In the genomic region with DNA sequence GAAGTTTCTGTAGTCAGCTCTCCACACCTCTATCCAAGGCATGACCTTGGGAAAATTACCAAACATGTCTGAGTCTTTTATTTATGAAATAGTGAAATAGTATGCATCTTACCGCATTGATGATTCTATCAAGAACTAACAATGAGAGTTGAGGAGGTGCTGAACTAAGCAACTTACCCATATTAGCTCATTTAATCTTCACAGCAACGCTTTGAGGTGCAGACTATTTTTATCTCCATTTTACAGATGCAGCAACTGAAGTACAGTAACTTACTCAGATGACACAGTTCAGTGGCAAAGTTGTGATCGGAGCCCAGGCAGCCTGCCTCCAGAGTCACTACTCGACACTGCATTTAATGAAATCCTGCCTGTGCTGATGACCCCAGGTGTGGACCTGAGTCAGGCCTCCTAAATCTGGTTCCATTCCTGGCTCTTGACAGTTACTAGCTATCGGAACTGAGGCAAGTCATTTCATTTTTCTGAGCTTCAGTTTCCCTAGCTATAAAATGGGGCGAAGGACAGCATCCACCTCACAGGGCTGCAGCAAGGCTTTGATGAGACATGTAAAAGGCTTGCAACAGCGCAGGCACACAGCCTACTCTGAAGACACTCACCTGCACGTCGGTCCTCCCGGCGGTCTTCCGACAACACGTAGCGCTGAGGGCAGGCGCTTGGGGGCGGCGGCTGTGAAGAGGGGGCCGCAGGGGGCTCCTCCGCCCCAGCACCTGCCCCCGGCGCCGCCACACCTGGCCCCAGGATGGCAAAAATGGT, we compare ENCODE assay signal across 9 cellular contexts. TPM values are rescaled to one million over a fixed set of nuclear protein-coding genes. Genes with fewer than 3 reads are reported as not detected.
DNase-seq lines count a peak whose midpoint lies in the region; ATAC-seq and TF ChIP-seq lines count a peak whose summit lies in the region.
"Had no signal": no experiment of that assay in that cellular context is flagged by ENCODE, and none has a peak within 500 bp of the region (broad histone marks: within the 10 kb centered on the region; RNA-seq: fewer than 3 reads in every experiment).

No MANE protein-coding gene starts in this region.

- H3K36me3 ChIP-seq in BE2C (peaks cover 17% of the 10 kb centered on the region), Loucy (ENCODE audit: insufficient read depth, low read length) (no peaks in the 10 kb centered on the region; the same call in 1 of the 2 replicates)

- H3K4me2 ChIP-seq in Loucy (ENCODE audit: low read depth, low read length, poor library complexity, severe bottlenecking), result peak overlapping the region; percentile 85

- peaks cover 5 to 26% (median 23%) of the 10 kb centered on the region in 4 donors for H3K4me1 Mint-ChIP-seq in naive thymus-derived CD8-positive, alpha-beta T cell

- H3K4me1 ChIP-seq in BE2C (no peaks in the 10 kb centered on the region), Loucy (ENCODE audit: insufficient read depth, low read length, poor library complexity, severe bottlenecking) (peaks cover 5% of the 10 kb centered on the region)

- no peaks in the 10 kb centered on the region for H3F3A ChIP-seq in Loucy (ENCODE audit: low read depth)

- peak overlapping the region; percentile 33 to 95 (median 59) for H3K4me3 Mint-ChIP-seq in naive thymus-derived CD8-positive, alpha-beta T cell

- no peaks in the 10 kb centered on the region for H3K9me2 ChIP-seq in Loucy (replicated peaks; ENCODE audit: low read depth, low read length)

- H4K20me1 ChIP-seq in Loucy (ENCODE audit: insufficient read depth, low read length, poor library complexity, severe bottlenecking), result peaks cover 4% of the 10 kb centered on the region

- no peak overlapping the region for H2AFZ ChIP-seq in Loucy (ENCODE audit: low read length)

- TF ChIP-seq CTCF in BE2C (IDR thresholded peaks at IDR 0.05; ENCODE audit: low read depth, low read length), result no peak
- TF ChIP-seq CTCF in Loucy (conservative IDR thresholded peaks at IDR 0.05; ENCODE audit: low read length), result no peak
- TF ChIP-seq CTCF in choroid plexus epithelial cell (conservative IDR thresholded peaks at IDR 0.05; ENCODE audit: low read depth, low read length), result no peak

- H3K9me3 ChIP-seq in BE2C, result no peaks in the 10 kb centered on the region
- no peaks in the 10 kb centered on the region for H3K9me3 ChIP-seq in Loucy (ENCODE audit: insufficient read depth, low read depth, low read length)

- no peaks in the 10 kb centered on the region for H3K9me3 Mint-ChIP-seq in naive thymus-derived CD8-positive, alpha-beta T cell

- peak overlapping the region in 3 of 10 donors; percentile 10 to 25 (median 24) for H3K27ac Mint-ChIP-seq in naive thymus-derived CD8-positive, alpha-beta T cell

- no peaks in the 10 kb centered on the region for H3K27me3 ChIP-seq in BE2C
- no peaks in the 10 kb centered on the region for H3K27me3 ChIP-seq in Loucy (ENCODE audit: insufficient read depth, low read length, poor library complexity, severe bottlenecking)

- POLR2A ChIA-PET in naive thymus-derived CD8-positive, alpha-beta T cell (lab: Charles Lee), result interaction anchor here (0.6 to 4.1 kb wide), 3 partner anchors 14 to 422 kb away, joined by 3 to 46 read pairs (median 10); partner anchors contain the start of gene IRF2BP1

- no peaks in the 10 kb centered on the region for H3K27me3 Mint-ChIP-seq in naive thymus-derived CD8-positive, alpha-beta T cell

- DNase-seq in BE2C (no peak), choroid plexus epithelial cell (ENCODE audit: low read depth) (no peak), glomerular visceral epithelial cell (ENCODE audit: extremely low spot score) (no peak), NCI-H1417 treated with DMSO at 0.1 percent for 48 hours (lab: John Stamatoyannopoulos, UW) (no peak)
- no peak for DNase-seq in naive thymus-derived CD8-positive, alpha-beta T cell
- DNase-seq: NCI-H510A treated with DMSO at 0.1 percent for 48 hours had no signal

- peaks cover 27% of the 10 kb centered on the region for H3K79me2 ChIP-seq in Loucy (ENCODE audit: insufficient read depth, low read length)

- H3K4me3 ChIP-seq in BE2C (ENCODE audit: low read depth, low read length), result peak overlapping the region; percentile 39
- peak overlapping the region; percentile 99 for H3K4me3 ChIP-seq in Loucy (ENCODE audit: low read length, poor library complexity, severe bottlenecking)
- H3K4me3 ChIP-seq in choroid plexus epithelial cell (ENCODE audit: low read depth, low read length), result peak overlapping the region; percentile 80

- H3K36me3 Mint-ChIP-seq in naive thymus-derived CD8-positive, alpha-beta T cell, result peaks cover 0 to 26% (median 2%) of the 10 kb centered on the region in 3 donors

- H3K9ac ChIP-seq in Loucy (ENCODE audit: low read depth, low read length, poor library complexity, severe bottlenecking), result peak overlapping the region; percentile 13

- no peak for ATAC-seq in naive thymus-derived CD8-positive, alpha-beta T cell
- ATAC-seq in HG03565 (IDR thresholded peaks at IDR 0.05; ENCODE audit: unreplicated experiment) (no peak), GM19351 (IDR thresholded peaks at IDR 0.05; ENCODE audit: unreplicated experiment) (no peak)

RNA-seq across cellular contexts. Expression of gene MYPOP, which starts 1.6 kb away (rescaled TPM):
- 12.4 TPM for polyA plus RNA-seq in BE2C (2012; ENCODE audit: insufficient read depth, insufficient read length, low read depth)
- total RNA-seq in naive thymus-derived CD8-positive, alpha-beta T cell, result 10 to 100 TPM; 10.5 to 10.9 TPM
- under 1 TPM in 1 of 3 donors, not detected in 2; 0.23 TPM for polyA plus RNA-seq in naive thymus-derived CD8-positive, alpha-beta T cell

RNA-seq across cellular contexts. Expression of gene NANOS2, which starts 13.7 kb away (rescaled TPM):
- polyA plus RNA-seq in BE2C (2012; ENCODE audit: insufficient read depth, insufficient read length, low read depth), result not detected
- total RNA-seq in naive thymus-derived CD8-positive, alpha-beta T cell, result not detected
- not detected for polyA plus RNA-seq in naive thymus-derived CD8-positive, alpha-beta T cell

RNA-seq across cellular contexts. Expression of gene IRF2BP1, which starts 14.9 kb away (rescaled TPM):
- 65.5 TPM for polyA plus RNA-seq in BE2C (2012; ENCODE audit: insufficient read depth, insufficient read length, low read depth)
- 10 to 100 TPM; 32.9 to 33.8 TPM for total RNA-seq in naive thymus-derived CD8-positive, alpha-beta T cell
- polyA plus RNA-seq in naive thymus-derived CD8-positive, alpha-beta T cell, result 1 to 10 TPM; 7.0 to 9.1 (median 7.6) TPM

RNA-seq across cellular contexts. Expression of gene FOXA3, which starts 36.7 kb away (rescaled TPM):
- not detected for polyA plus RNA-seq in BE2C (2012; ENCODE audit: insufficient read depth, insufficient read length, low read depth)
- total RNA-seq in naive thymus-derived CD8-positive, alpha-beta T cell, result not detected
- polyA plus RNA-seq in naive thymus-derived CD8-positive, alpha-beta T cell, result not detected

RNA-seq across cellular contexts. Expression of gene SYMPK, which starts 37.9 kb away (rescaled TPM):
- polyA plus RNA-seq in BE2C (2012; ENCODE audit: insufficient read depth, insufficient read length, low read depth), result 49.4 TPM
- total RNA-seq in naive thymus-derived CD8-positive, alpha-beta T cell, result 10 to 100 TPM; 89.9 to 91.1 TPM
- 10 to 100 TPM in 2 of 3 donors, 1 to 10 TPM in 1; 4.4 to 15.4 (median 13.8) TPM for polyA plus RNA-seq in naive thymus-derived CD8-positive, alpha-beta T cell

Comparison
In these comparisons a context has a peak if more than half of its experiments do, and no peak if none do; other contexts are left out.
1. H3K4me3 ChIP-seq: peak in every context shown above with its lines; median percentile 99 in Loucy; 80 in choroid plexus epithelial cell; 39 in BE2C.